Comparison of ENCODE assay signal across 1 cellular context in genomic region chr5:154759868-154760267, GRCh38.
A peak's percentile ranks its signal among the peaks of the same experiment; 100 is the strongest.
TF ChIP-seq lines count a peak whose summit lies in the region.

No MANE protein-coding gene starts in this region.

TF ChIP-seq in K562, 482 proteins besides CTCF, POLR2A, EP300 and RAD21:
- TF ChIP-seq HDGF (IDR thresholded peaks at IDR 0.05): 0 out of 2 replicates have a peak, but pooled peaks have one; percentile 33
- peak; percentile 33 for TF ChIP-seq POLR2B (IDR thresholded peaks at IDR 0.05; ENCODE audit: low read depth, partially characterized antibody)
- 0 out of 2 replicates have a peak, but pooled peaks have one; percentile 40 for TF ChIP-seq ARID2 (IDR thresholded peaks at IDR 0.05)
- TF ChIP-seq NKRF (IDR thresholded peaks at IDR 0.05; ENCODE audit: borderline replicate concordance): peak; percentile 39; the same call in 1 of the 2 replicates
- 0 out of 2 replicates have a peak, but pooled peaks have one; percentile 35 for TF ChIP-seq EHMT2 (IDR thresholded peaks at IDR 0.05)
- 0 out of 2 replicates have a peak, but pooled peaks have one; percentile 22 for TF ChIP-seq RBFOX2 (IDR thresholded peaks at IDR 0.05; ENCODE audit: low read depth, low read length)
- TF ChIP-seq, protein P1, sequence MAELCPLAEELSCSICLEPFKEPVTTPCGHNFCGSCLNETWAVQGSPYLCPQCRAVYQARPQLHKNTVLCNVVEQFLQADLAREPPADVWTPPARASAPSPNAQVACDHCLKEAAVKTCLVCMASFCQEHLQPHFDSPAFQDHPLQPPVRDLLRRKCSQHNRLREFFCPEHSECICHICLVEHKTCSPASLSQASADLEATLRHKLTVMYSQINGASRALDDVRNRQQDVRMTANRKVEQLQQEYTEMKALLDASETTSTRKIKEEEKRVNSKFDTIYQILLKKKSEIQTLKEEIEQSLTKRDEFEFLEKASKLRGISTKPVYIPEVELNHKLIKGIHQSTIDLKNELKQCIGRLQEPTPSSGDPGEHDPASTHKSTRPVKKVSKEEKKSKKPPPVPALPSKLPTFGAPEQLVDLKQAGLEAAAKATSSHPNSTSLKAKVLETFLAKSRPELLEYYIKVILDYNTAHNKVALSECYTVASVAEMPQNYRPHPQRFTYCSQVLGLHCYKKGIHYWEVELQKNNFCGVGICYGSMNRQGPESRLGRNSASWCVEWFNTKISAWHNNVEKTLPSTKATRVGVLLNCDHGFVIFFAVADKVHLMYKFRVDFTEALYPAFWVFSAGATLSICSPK (IDR thresholded peaks at IDR 0.05; ENCODE audit: borderline replicate concordance): 0 out of 2 replicates have a peak, but pooled peaks have one; percentile 72
- TF ChIP-seq BCOR (IDR thresholded peaks at IDR 0.05): 0 out of 2 replicates have a peak, but pooled peaks have one; percentile 8
TF ChIP-seq in K562: peak in this region for 8; not testable (repeated sequence) for 474.
